ENCODE assay signal across 11 cellular contexts in genomic region chr10:18144928-18145327, GRCh38. TPM values are rescaled to one million over a fixed set of nuclear protein-coding genes. Genes with fewer than 3 reads are reported as not detected.
A peak's percentile ranks its signal among the peaks of the same experiment; 100 is the strongest.
DNase-seq lines count a peak whose midpoint lies in the region; TF ChIP-seq lines count a peak whose summit lies in the region.
"Had no signal": no experiment of that assay in that cellular context is flagged by ENCODE, and none has a peak within 500 bp of the region (broad histone marks: within the 10 kb centered on the region; RNA-seq: fewer than 3 reads in every experiment).

No MANE protein-coding gene starts in this region.

- H3K4me1 ChIP-seq in esophagus (ENCODE audit: control insufficient read depth in 2 of 2, insufficient read depth in 2 of 2, low read length in 1 of 2) (peaks cover 2 to 6% of the 10 kb centered on the region in 2 donors), mesendoderm (ENCODE audit: control insufficient read depth, low read depth, low read length) (no peaks in the 10 kb centered on the region), tibial nerve (peaks cover 0 to 13% (median 1%) of the 10 kb centered on the region in 4 donors)

- H3K4me3 ChIP-seq in esophagus (ENCODE audit: low read depth in 1 of 2, low read length in 2 of 2) (no peak overlapping the region), mesendoderm (ENCODE audit: low read length) (no peak overlapping the region), tibial nerve (no peak overlapping the region)

- no peak overlapping the region for H3K9ac ChIP-seq in mesendoderm (ENCODE audit: low read length)

- H3K4me2 ChIP-seq in mesendoderm (ENCODE audit: low read length) = no peak overlapping the region

- no peaks in the 10 kb centered on the region for H3K79me1 ChIP-seq in mesendoderm (ENCODE audit: low read length)

- H3K36me3 Mint-ChIP-seq in Calu3 (ENCODE audit: insufficient read depth, unreplicated experiment) = no peaks in the 10 kb centered on the region
- H3K36me3 Mint-ChIP-seq: naive thymus-derived CD8-positive, alpha-beta T cell had no signal

- no peak for TF ChIP-seq POLR2A in tibial nerve (IDR thresholded peaks at IDR 0.05)

- H3K27ac ChIP-seq in esophagus (ENCODE audit: low read depth in 2 of 2, low read length in 1 of 2) = peak overlapping the region; percentile 34 to 53
- no peak overlapping the region for H3K27ac ChIP-seq in mesendoderm (ENCODE audit: low read depth, low read length)
- no peak overlapping the region for H3K27ac ChIP-seq in tibial nerve

- WGBS in esophagus, 2 donors = 29 to 38% methylated on average over 6 of the region's 6 CpGs
- WGBS in mesendoderm (ENCODE audit: extremely low coverage, insufficient coverage, low lambda C conversion rate) = no CpG with 5 or more reads among the region's 6 CpGs
- WGBS in tibial nerve, 2 donors = 62 to 66% methylated on average over 6 of the region's 6 CpGs

- H3K9me3 Mint-ChIP-seq in Calu3 (ENCODE audit: low read depth, unreplicated experiment) = no peaks in the 10 kb centered on the region
- H3K9me3 Mint-ChIP-seq: activated T-helper 2 cell treated with anti-CD3 and anti-CD28 coated beads, Interferon-gamma antibody, Interleukin-2, Interleukin-4, amounts not matched to agents 10 μg/mL and 5 μg/mL and 100 μg/mL, durations not matched to agents 14 hours and 24 hours and 36 hours; naive thymus-derived CD8-positive, alpha-beta T cell had no signal

- BruUV-seq in Calu3 (replicated peaks; lab: Mats Ljungman, UMichigan) = no TSS peak

- H3K4ac ChIP-seq in mesendoderm (ENCODE audit: low read depth, low read length) = no peak overlapping the region

- no peaks in the 10 kb centered on the region for H3K4me1 Mint-ChIP-seq in Calu3 (ENCODE audit: low read depth, unreplicated experiment)

- no peak for TF ChIP-seq CTCF in GM13976 (IDR thresholded peaks at IDR 0.05; ENCODE audit: borderline replicate concordance, control extremely low read depth, extremely low read depth, insufficient read depth, missing control alignments)
- no peak for TF ChIP-seq CTCF in Calu3 (IDR thresholded peaks at IDR 0.05; ENCODE audit: unreplicated experiment)
- no peak for TF ChIP-seq CTCF in tibial nerve (IDR thresholded peaks at IDR 0.05)

- no peaks in the 10 kb centered on the region for H3K79me2 ChIP-seq in mesendoderm (ENCODE audit: control insufficient read depth, insufficient read depth, low read length)

- H3K56ac ChIP-seq in mesendoderm (ENCODE audit: low read length) = no peak overlapping the region

- H3K27me3 Mint-ChIP-seq in Calu3 (ENCODE audit: unreplicated experiment) = no peaks in the 10 kb centered on the region

- no peak overlapping the region for H4K8ac ChIP-seq in mesendoderm (ENCODE audit: low read depth, low read length)

- no peak overlapping the region for H3K4me3 Mint-ChIP-seq in Calu3 (ENCODE audit: low read depth, unreplicated experiment)
- H3K4me3 Mint-ChIP-seq: naive thymus-derived CD8-positive, alpha-beta T cell had no signal

- H2AK5ac ChIP-seq in mesendoderm (ENCODE audit: low read length) = no peak overlapping the region

- no peak overlapping the region for H2BK120ac ChIP-seq in mesendoderm (ENCODE audit: low read depth, low read length)

- no peaks in the 10 kb centered on the region for H3K27me3 ChIP-seq in esophagus (ENCODE audit: control insufficient read depth in 1 of 2, insufficient read depth in 2 of 2, low read length in 2 of 2)
- H3K27me3 ChIP-seq in mesendoderm (ENCODE audit: insufficient read depth, low read length, poor library complexity) = no peaks in the 10 kb centered on the region
- peaks cover 0 to 13% of the 10 kb centered on the region in 2 donors for H3K27me3 ChIP-seq in tibial nerve

- in situ Hi-C loops in GM13976 (cut with MboI; ENCODE audit: low sequenced_read_pairs, unreplicated experiment) = no loop called here

- H4K5ac ChIP-seq in mesendoderm (ENCODE audit: low read length) = no peak overlapping the region

- TF ChIP-seq EP300 in tibial nerve (IDR thresholded peaks at IDR 0.05) = no peak

- no peak overlapping the region for H2BK15ac ChIP-seq in mesendoderm (replicated peaks; ENCODE audit: low read depth)

- intact Hi-C loops in Calu3 (cut with micrococcal nuclease; ENCODE audit: unreplicated experiment) = no loop called here

- peak; percentile 87 for DNase-seq in DMS153 (lab: John Stamatoyannopoulos, UW)
- DNase-seq in NCI-H2171 (lab: John Stamatoyannopoulos, UW) = peak; percentile 75
- peak; percentile 62 for DNase-seq in mesendoderm
- DNase-seq in GM13976 (ENCODE audit: low spot score) = no peak
- no peak for DNase-seq in Calu3
- no peak for DNase-seq in NCI-H2227 (lab: John Stamatoyannopoulos, UW; ENCODE audit: unreplicated experiment)
- DNase-seq in tibial nerve (ENCODE audit: low spot score in 2 of 2) = no peak
- DNase-seq: cortex of kidney; naive thymus-derived CD8-positive, alpha-beta T cell had no signal

- CTCF ChIA-PET in Calu3 (lab: Charles Lee) = no interaction called here

- no peak overlapping the region for H2BK5ac ChIP-seq in mesendoderm (ENCODE audit: low read length)

- no peak overlapping the region for H3K18ac ChIP-seq in mesendoderm (ENCODE audit: low read length)

- H3K23ac ChIP-seq in mesendoderm (ENCODE audit: low read length) = no peak overlapping the region

- H3K9me3 ChIP-seq in esophagus (ENCODE audit: control insufficient read depth in 2 of 2, insufficient read depth in 1 of 2, low read depth in 1 of 2, low read length in 1 of 2) = no peaks in the 10 kb centered on the region
- H3K9me3 ChIP-seq in tibial nerve = no peaks in the 10 kb centered on the region

- no peaks in the 10 kb centered on the region for H3K36me3 ChIP-seq in esophagus (ENCODE audit: control insufficient read depth in 2 of 2, insufficient read depth in 2 of 2, low read length in 1 of 2)
- no peaks in the 10 kb centered on the region for H3K36me3 ChIP-seq in mesendoderm (ENCODE audit: control insufficient read depth, insufficient read depth, low read length)
- no peaks in the 10 kb centered on the region for H3K36me3 ChIP-seq in tibial nerve

- no peak overlapping the region for H3K27ac Mint-ChIP-seq in Calu3 (ENCODE audit: unreplicated experiment)
- H3K27ac Mint-ChIP-seq: activated T-helper 2 cell treated with anti-CD3 and anti-CD28 coated beads, Interferon-gamma antibody, Interleukin-2, Interleukin-4, amounts not matched to agents 10 μg/mL and 5 μg/mL and 100 μg/mL, durations not matched to agents 14 hours and 24 hours and 36 hours; naive thymus-derived CD8-positive, alpha-beta T cell had no signal

RNA-seq across cellular contexts. Expression of gene CACNB2, which starts 4.7 kb away (rescaled TPM):
- polyA plus RNA-seq in esophagus = 1 to 10 TPM; 3.8 to 5.1 TPM
- polyA plus RNA-seq in mesendoderm (2013, experiment 1 of 2) = 0.97 TPM
- 1.1 TPM for polyA plus RNA-seq in mesendoderm (2013, experiment 2 of 2)
- total RNA-seq in Calu3 (2022) = not detected in 2 replicates
- total RNA-seq in tibial nerve = 10 to 100 TPM in 1 of 4 donors, 1 to 10 TPM in 3; 1.6 to 13.8 (median 5.0) TPM
- total RNA-seq: naive thymus-derived CD8-positive, alpha-beta T cell had no signal

Comparison
In these comparisons a context has a peak if more than half of its experiments do, and no peak if none do; other contexts are left out.
1. DNase-seq: peak in DMS153 (single experiment), NCI-H2171 (single experiment) and mesendoderm (single experiment); none in GM13976 (single experiment), Calu3 (single experiment), NCI-H2227 (single experiment) and tibial nerve (0 of 2).
2. H3K27ac ChIP-seq: peak in esophagus (2 of 2); none in mesendoderm (single experiment) and tibial nerve (0 of 4).